Comparison of ENCODE assay signal across 1 cellular context in the genomic region with DNA sequence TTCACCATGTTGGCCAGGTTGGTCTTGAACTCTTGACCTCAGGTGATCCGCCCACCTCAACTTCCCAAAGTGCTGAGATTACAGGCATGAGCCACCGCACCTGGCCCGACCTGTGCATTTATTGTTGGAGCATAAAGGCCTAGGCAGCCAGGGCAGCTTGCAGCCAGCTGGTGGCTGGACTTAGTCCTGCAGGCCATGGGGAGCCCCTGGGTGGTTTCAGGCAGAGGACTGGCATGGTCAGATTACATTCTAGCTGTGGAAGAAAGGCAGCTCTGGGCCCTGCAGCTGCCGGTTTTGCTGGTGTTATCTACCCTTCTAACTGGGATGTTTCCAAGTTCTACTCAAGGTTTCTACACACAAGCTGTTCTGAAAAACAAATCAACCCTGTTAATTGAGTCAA.
TF ChIP-seq lines count a peak whose summit lies in the region.

No MANE protein-coding gene starts in this region.

TF ChIP-seq in SK-N-SH, 30 proteins besides CTCF, POLR2A, EP300 and RAD21 (continued from another document):
- TF ChIP-seq, protein P1, sequence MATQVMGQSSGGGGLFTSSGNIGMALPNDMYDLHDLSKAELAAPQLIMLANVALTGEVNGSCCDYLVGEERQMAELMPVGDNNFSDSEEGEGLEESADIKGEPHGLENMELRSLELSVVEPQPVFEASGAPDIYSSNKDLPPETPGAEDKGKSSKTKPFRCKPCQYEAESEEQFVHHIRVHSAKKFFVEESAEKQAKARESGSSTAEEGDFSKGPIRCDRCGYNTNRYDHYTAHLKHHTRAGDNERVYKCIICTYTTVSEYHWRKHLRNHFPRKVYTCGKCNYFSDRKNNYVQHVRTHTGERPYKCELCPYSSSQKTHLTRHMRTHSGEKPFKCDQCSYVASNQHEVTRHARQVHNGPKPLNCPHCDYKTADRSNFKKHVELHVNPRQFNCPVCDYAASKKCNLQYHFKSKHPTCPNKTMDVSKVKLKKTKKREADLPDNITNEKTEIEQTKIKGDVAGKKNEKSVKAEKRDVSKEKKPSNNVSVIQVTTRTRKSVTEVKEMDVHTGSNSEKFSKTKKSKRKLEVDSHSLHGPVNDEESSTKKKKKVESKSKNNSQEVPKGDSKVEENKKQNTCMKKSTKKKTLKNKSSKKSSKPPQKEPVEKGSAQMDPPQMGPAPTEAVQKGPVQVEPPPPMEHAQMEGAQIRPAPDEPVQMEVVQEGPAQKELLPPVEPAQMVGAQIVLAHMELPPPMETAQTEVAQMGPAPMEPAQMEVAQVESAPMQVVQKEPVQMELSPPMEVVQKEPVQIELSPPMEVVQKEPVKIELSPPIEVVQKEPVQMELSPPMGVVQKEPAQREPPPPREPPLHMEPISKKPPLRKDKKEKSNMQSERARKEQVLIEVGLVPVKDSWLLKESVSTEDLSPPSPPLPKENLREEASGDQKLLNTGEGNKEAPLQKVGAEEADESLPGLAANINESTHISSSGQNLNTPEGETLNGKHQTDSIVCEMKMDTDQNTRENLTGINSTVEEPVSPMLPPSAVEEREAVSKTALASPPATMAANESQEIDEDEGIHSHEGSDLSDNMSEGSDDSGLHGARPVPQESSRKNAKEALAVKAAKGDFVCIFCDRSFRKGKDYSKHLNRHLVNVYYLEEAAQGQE (IDR thresholded peaks at IDR 0.05; ENCODE audit: low read depth, low read length): no peak
- no peak for TF ChIP-seq RXRA (IDR thresholded peaks at IDR 0.05; ENCODE audit: borderline replicate concordance, low read depth)
- TF ChIP-seq EZH2phosphoT487 (IDR thresholded peaks at IDR 0.05; ENCODE audit: borderline replicate concordance, low read depth): no peak
- TF ChIP-seq NRF1 (IDR thresholded peaks at IDR 0.05; ENCODE audit: low read depth, low read length): no peak
- no peak for TF ChIP-seq NFIC (IDR thresholded peaks at IDR 0.05; ENCODE audit: borderline replicate concordance)
- TF ChIP-seq MXI1 (IDR thresholded peaks at IDR 0.05; ENCODE audit: low read depth, low read length): no peak
- TF ChIP-seq GABPA (IDR thresholded peaks at IDR 0.05; ENCODE audit: low read depth): no peak
- TF ChIP-seq USF1 (IDR thresholded peaks at IDR 0.05; ENCODE audit: borderline replicate concordance, low read depth): no peak
- no peak for TF ChIP-seq FOXJ3 (CRISPR knock-in tag; IDR thresholded peaks at IDR 0.05)
- no peak for TF ChIP-seq CHD2 (IDR thresholded peaks at IDR 0.05; ENCODE audit: low read length, partially characterized antibody)
- no peak for TF ChIP-seq RCOR1 (IDR thresholded peaks at IDR 0.05; ENCODE audit: low read length)
